ENCODE assay signal across 10 cellular contexts in the genomic region with DNA sequence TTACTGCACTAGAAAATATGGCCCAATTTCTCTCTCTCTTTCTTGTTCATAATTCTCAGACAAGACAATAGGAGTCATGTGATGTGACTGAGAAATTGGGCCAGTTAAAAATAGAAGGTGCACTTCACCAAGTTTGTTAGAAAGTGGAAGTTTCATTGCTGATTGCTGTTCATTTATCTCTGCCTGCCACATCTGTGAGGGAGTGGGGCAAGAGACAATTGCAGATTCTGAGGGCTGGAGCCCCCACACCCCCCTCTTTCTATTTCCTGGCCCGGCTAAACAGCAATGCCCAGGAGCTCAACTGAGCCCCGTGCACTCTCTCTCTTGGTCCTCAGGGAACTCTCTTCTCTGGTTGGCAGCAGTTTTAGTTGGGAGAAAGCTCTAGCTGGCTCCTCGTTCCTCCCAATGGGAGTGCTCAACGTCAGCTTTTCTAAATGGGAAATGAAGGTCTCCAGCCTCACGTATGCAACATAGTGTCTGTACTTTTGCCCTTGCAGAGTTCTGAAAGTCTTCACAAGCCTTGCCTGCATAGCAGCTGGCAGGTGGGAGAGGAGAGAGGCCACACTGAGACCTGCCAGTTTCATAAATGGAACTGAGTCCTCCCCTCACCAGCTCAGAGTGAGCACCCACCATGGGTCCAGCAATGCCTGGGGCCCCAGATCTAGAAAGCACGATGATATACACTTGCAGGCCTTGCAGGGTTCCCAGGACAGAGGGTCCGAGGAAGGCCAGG.
DNase-seq lines count a peak whose midpoint lies in the region; ATAC-seq and TF ChIP-seq lines count a peak whose summit lies in the region.
"Had no signal": no experiment of that assay in that cellular context is flagged by ENCODE, and none has a peak within 500 bp of the region (broad histone marks: within the 10 kb centered on the region; RNA-seq: fewer than 3 reads in every experiment).

No MANE protein-coding gene starts in this region.

- no peaks in the 10 kb centered on the region for H4K20me1 ChIP-seq in PC-3 (ENCODE audit: low read length)

- intact Hi-C loops in PC-3 (cut with micrococcal nuclease) = no loop called here

- no peaks in the 10 kb centered on the region for H3K9me2 ChIP-seq in PC-3 (replicated peaks; ENCODE audit: low read length)

- H3K36me3 ChIP-seq in PC-3 (ENCODE audit: low read depth, low read length) = no peaks in the 10 kb centered on the region

- no peaks in the 10 kb centered on the region for H3K27me3 Mint-ChIP-seq in activated naive CD8-positive, alpha-beta T cell treated with anti-CD3 and anti-CD28 coated beads for 36 hours

- CTCF ChIA-PET in PC-3 (lab: Charles Lee) = no interaction called here

- no peaks in the 10 kb centered on the region for H3K79me2 ChIP-seq in PC-3 (ENCODE audit: low read length)

- H3K9me3 Mint-ChIP-seq in activated naive CD8-positive, alpha-beta T cell treated with anti-CD3 and anti-CD28 coated beads for 36 hours = no peaks in the 10 kb centered on the region

- no peak overlapping the region for H3K27ac Mint-ChIP-seq in activated naive CD8-positive, alpha-beta T cell treated with anti-CD3 and anti-CD28 coated beads for 36 hours

- no TSS peak for BruUV-seq in PC-3 (replicated peaks; lab: Mats Ljungman, UMichigan)

- no peak for TF ChIP-seq CTCF in PC-3 (conservative IDR thresholded peaks at IDR 0.05; ENCODE audit: low read depth, low read length)

- H3K27ac ChIP-seq in PC-3 (ENCODE audit: low read length) = no peak overlapping the region
- H3K27ac ChIP-seq: VCaP had no signal

- H3K9me3 ChIP-seq in PC-3 (ENCODE audit: low read length) = no peaks in the 10 kb centered on the region

- no peak overlapping the region for H3K4me2 ChIP-seq in PC-3 (ENCODE audit: low read length)

- DNase-seq in CD1c-positive myeloid dendritic cell (ENCODE audit: extremely low spot score) (peak; percentile 11), NOMO-1 (lab: John Stamatoyannopoulos, UW; ENCODE audit: unreplicated experiment in 2 of 2) (peak; percentile 69 to 83), PC-3 (no peak), NCI-H526 treated with DMSO at 0.1 percent for 48 hours (lab: John Stamatoyannopoulos, UW) (no peak), mesenteric fat pad (ENCODE audit: low spot score) (no peak)
- DNase-seq in activated naive CD8-positive, alpha-beta T cell treated with anti-CD3 and anti-CD28 coated beads for 36 hours = no peak
- DNase-seq: stimulated activated CD4-positive, alpha-beta T cell treated with anti-CD3 and anti-CD28 coated beads, Interleukin-4, amount 100 ng/mL, for 4 hours had no signal

- H3K4me1 ChIP-seq in PC-3 (ENCODE audit: insufficient read depth, low read length) = no peaks in the 10 kb centered on the region

- H3K4me3 Mint-ChIP-seq in activated naive CD8-positive, alpha-beta T cell treated with anti-CD3 and anti-CD28 coated beads for 36 hours = no peak overlapping the region

- no peak overlapping the region for H2AFZ ChIP-seq in PC-3 (ENCODE audit: low read length)

- no peaks in the 10 kb centered on the region for H3F3A ChIP-seq in PC-3 (ENCODE audit: low read length, unreplicated experiment)

- H3K4me1 Mint-ChIP-seq in activated naive CD8-positive, alpha-beta T cell treated with anti-CD3 and anti-CD28 coated beads for 36 hours = no peaks in the 10 kb centered on the region

- POLR2A ChIA-PET in PC-3 (lab: Charles Lee; ENCODE audit: unreplicated experiment) = no interaction called here

- H3K27me3 ChIP-seq in PC-3 (ENCODE audit: low read length) = no peaks in the 10 kb centered on the region

- H3K4me3 ChIP-seq in PC-3 (ENCODE audit: low read length) = no peak overlapping the region

- H3K9ac ChIP-seq in PC-3 (ENCODE audit: low read length) = no peak overlapping the region

- ATAC-seq in GM19395 (IDR thresholded peaks at IDR 0.05; ENCODE audit: unreplicated experiment) = peak; percentile 94
- peak; percentile 84 for ATAC-seq in HG02973 (IDR thresholded peaks at IDR 0.05; ENCODE audit: unreplicated experiment)
- ATAC-seq in PC-3 = no peak

- no peaks in the 10 kb centered on the region for H3K36me3 Mint-ChIP-seq in activated naive CD8-positive, alpha-beta T cell treated with anti-CD3 and anti-CD28 coated beads for 36 hours

Comparison
In these comparisons a context has a peak if more than half of its experiments do, and no peak if none do; other contexts are left out.
1. DNase-seq: peak in CD1c-positive myeloid dendritic cell (single experiment) and NOMO-1 (2 of 2); none in PC-3 (single experiment), NCI-H526 treated with DMSO at 0.1 percent for 48 hours (single experiment), mesenteric fat pad (single experiment) and activated naive CD8-positive, alpha-beta T cell treated with anti-CD3 and anti-CD28 coated beads for 36 hours (single experiment).